In genomic region chr15:81940467-81941451, GRCh38 we compare ENCODE assay signal across 14 cellular contexts.
A peak's percentile ranks its signal among the peaks of the same experiment; 100 is the strongest.
DNase-seq lines count a peak whose midpoint lies in the region; ATAC-seq and TF ChIP-seq lines count a peak whose summit lies in the region.
"Had no signal": no experiment of that assay in that cellular context is flagged by ENCODE, and none has a peak within 500 bp of the region (broad histone marks: within the 10 kb centered on the region; RNA-seq: fewer than 3 reads in every experiment).

No MANE protein-coding gene starts in this region.

- H3K4me3 Mint-ChIP-seq in HFFc6: no peak overlapping the region; the same call in 1 of the 2 replicates
- no peak overlapping the region for H3K4me3 Mint-ChIP-seq in activated naive CD4-positive, alpha-beta T cell treated with anti-CD3 and anti-CD28 coated beads for 36 hours
- H3K4me3 Mint-ChIP-seq: central memory CD8-positive, alpha-beta T cell had no signal

- TF ChIP-seq CTCF in HFFc6 (IDR thresholded peaks at IDR 0.05) (no peak), GM10248 (IDR thresholded peaks at IDR 0.05; ENCODE audit: control extremely low read depth, extremely low read depth, low read depth, missing control alignments) (no peak), GM13976 (IDR thresholded peaks at IDR 0.05; ENCODE audit: borderline replicate concordance, control extremely low read depth, extremely low read depth, insufficient read depth, missing control alignments) (no peak)

- no peak for ATAC-seq in HG02610 (IDR thresholded peaks at IDR 0.05; ENCODE audit: unreplicated experiment)
- ATAC-seq: heart left ventricle, pancreas had no signal

- CTCF ChIA-PET in GM10248 (lab: Yijun Ruan, JAX): interaction anchor here (0.9 to 2.3 kb wide), 8 partner anchors 10 to 674 kb away, joined by 3 to 12 read pairs (median 5); no protein-coding TSS in a partner anchor
- CTCF ChIA-PET in activated naive CD4-positive, alpha-beta T cell treated with anti-CD3 and anti-CD28 coated beads for 36 hours (lab: Charles Lee): interaction anchor here (0.7 to 3.1 kb wide), 4 partner anchors 164 to 530 kb away, joined by 4 to 10 read pairs (median 4); no protein-coding TSS in a partner anchor

- peaks cover 29% of the 10 kb centered on the region for H3K4me1 Mint-ChIP-seq in HFFc6 (ENCODE audit: low read depth)
- no peaks in the 10 kb centered on the region for H3K4me1 Mint-ChIP-seq in activated naive CD4-positive, alpha-beta T cell treated with anti-CD3 and anti-CD28 coated beads for 36 hours (ENCODE audit: low read depth)
- H3K4me1 Mint-ChIP-seq: central memory CD8-positive, alpha-beta T cell had no signal

- H3K36me3 Mint-ChIP-seq in HFFc6 (ENCODE audit: low read depth): no peaks in the 10 kb centered on the region
- no peaks in the 10 kb centered on the region for H3K36me3 Mint-ChIP-seq in activated naive CD4-positive, alpha-beta T cell treated with anti-CD3 and anti-CD28 coated beads for 36 hours (ENCODE audit: low read depth)

- intact Hi-C loops in activated naive CD4-positive, alpha-beta T cell treated with anti-CD3 and anti-CD28 coated beads for 36 hours (cut with micrococcal nuclease): no loop called here

- H3K9me3 Mint-ChIP-seq in HFFc6: no peaks in the 10 kb centered on the region
- H3K9me3 Mint-ChIP-seq in activated naive CD4-positive, alpha-beta T cell treated with anti-CD3 and anti-CD28 coated beads for 36 hours: peaks cover 6% of the 10 kb centered on the region

- in situ Hi-C loops in GM13976 (cut with MboI; ENCODE audit: low sequenced_read_pairs, unreplicated experiment): loop anchor here (25.0 kb wide), 1 partner anchor 453 kb away; no protein-coding TSS in a partner anchor

- peaks cover 3% of the 10 kb centered on the region for H3K27me3 Mint-ChIP-seq in HFFc6 (ENCODE audit: insufficient read depth)
- peaks cover 6% of the 10 kb centered on the region for H3K27me3 Mint-ChIP-seq in activated naive CD4-positive, alpha-beta T cell treated with anti-CD3 and anti-CD28 coated beads for 36 hours (ENCODE audit: low read depth)

- POLR2A ChIA-PET in GM10248 (lab: Yijun Ruan, JAX): no interaction called here

- peak overlapping the region; percentile 42 for H3K27ac Mint-ChIP-seq in HFFc6
- no peak overlapping the region for H3K27ac Mint-ChIP-seq in activated naive CD4-positive, alpha-beta T cell treated with anti-CD3 and anti-CD28 coated beads for 36 hours

- DNase-seq in AG08396 (ENCODE audit: low spot score) (peak; percentile 17), HFFc6 (peak; percentile 79), amniotic stem cell (lab: John Stamatoyannopoulos, UW) (peak; percentile 52), glomerular visceral epithelial cell (ENCODE audit: extremely low spot score) (peak; percentile 31), GM10248 (ENCODE audit: extremely low spot score) (no peak), GM13976 (ENCODE audit: low spot score) (no peak)
- no peak for DNase-seq in activated naive CD4-positive, alpha-beta T cell treated with anti-CD3 and anti-CD28 coated beads for 36 hours
- DNase-seq: activated effector memory CD4-positive, alpha-beta T cell treated with anti-CD3 and anti-CD28 coated beads, Interleukin-2, amount 50 U/mL, for 16 hours; BE2C; heart left ventricle; pancreas; stimulated activated CD4-positive, alpha-beta T cell treated with anti-CD3 and anti-CD28 coated beads, Interleukin-12 subunit alpha, Interleukin-12 subunit beta, amount 100 ng/mL, for 4 hours had no signal

Comparison
In these comparisons a context has a peak if more than half of its experiments do, and no peak if none do; other contexts are left out.
1. DNase-seq: peak in AG08396 (single experiment), HFFc6 (single experiment), amniotic stem cell (single experiment) and glomerular visceral epithelial cell (single experiment); none in GM10248 (single experiment), activated naive CD4-positive, alpha-beta T cell treated with anti-CD3 and anti-CD28 coated beads for 36 hours (single experiment) and GM13976 (single experiment).